10 cellular contexts compared by ENCODE assay signal in the genomic region with DNA sequence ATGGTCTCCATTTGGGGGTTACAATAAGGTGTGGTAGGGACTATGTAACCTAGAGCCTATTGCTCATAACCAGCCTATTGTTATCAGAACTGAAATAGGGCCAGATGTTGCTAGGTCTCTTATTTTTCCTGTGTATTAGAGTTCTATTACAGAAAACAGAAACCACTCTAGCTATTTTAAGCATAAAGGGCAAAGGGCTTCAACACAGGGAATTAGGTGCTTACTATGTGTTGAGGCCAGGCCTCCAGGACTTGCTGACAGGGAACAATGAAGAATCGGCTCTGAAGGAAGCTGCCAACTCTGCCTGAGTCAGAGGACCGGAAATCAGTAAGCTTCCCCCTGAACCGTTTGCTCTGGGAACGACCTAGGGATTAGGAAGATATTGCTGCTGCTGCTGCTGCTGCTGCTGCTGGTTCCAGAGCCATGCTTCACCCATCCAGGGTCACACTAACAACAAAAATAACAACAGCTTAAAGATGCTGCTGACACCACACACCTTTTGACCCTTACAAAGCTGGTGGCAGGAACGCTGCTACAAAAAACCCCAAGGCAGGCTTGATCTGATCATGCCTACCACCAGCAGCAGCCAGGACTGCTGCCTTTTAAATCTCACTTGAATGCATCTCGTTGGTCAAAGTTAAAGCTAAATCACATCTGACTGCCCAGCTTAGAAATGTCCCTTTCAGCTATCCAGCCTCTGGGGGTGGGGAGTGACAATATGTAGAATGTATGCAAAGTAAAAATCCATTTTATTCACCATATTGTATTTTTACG.
A peak's percentile ranks its signal among the peaks of the same experiment; 100 is the strongest.
DNase-seq lines count a peak whose midpoint lies in the region; ATAC-seq, FAIRE-seq and TF ChIP-seq lines count a peak whose summit lies in the region.
"Had no signal": no experiment of that assay in that cellular context is flagged by ENCODE, and none has a peak within 500 bp of the region (broad histone marks: within the 10 kb centered on the region; RNA-seq: fewer than 3 reads in every experiment).

No MANE protein-coding gene starts in this region.

- TF ChIP-seq CTCF in cardiac fibroblast (IDR thresholded peaks at IDR 0.05; ENCODE audit: low read depth, low read length), result no peak

- ATAC-seq in stimulated activated effector memory CD8-positive, alpha-beta T cell treated with anti-CD3 and anti-CD28 coated beads, Interleukin-12 subunit alpha, Interleukin-12 subunit beta, amount 100 ng/mL, for 72 hours, result no peak

- no peaks in the 10 kb centered on the region for H3K36me3 Mint-ChIP-seq in stimulated activated effector memory CD8-positive, alpha-beta T cell treated with anti-CD3 and anti-CD28 coated beads, Interleukin-12 subunit alpha, Interleukin-12 subunit beta, amount 100 ng/mL, for 72 hours
- H3K36me3 Mint-ChIP-seq: activated naive CD8-positive, alpha-beta T cell treated with anti-CD3 and anti-CD28 coated beads for 36 hours had no signal

- no peak overlapping the region for H3K27ac Mint-ChIP-seq in stimulated activated effector memory CD8-positive, alpha-beta T cell treated with anti-CD3 and anti-CD28 coated beads, Interleukin-12 subunit alpha, Interleukin-12 subunit beta, amount 100 ng/mL, for 72 hours
- H3K27ac Mint-ChIP-seq: activated naive CD8-positive, alpha-beta T cell treated with anti-CD3 and anti-CD28 coated beads for 36 hours had no signal

- no peak overlapping the region for H3K4me3 Mint-ChIP-seq in stimulated activated effector memory CD8-positive, alpha-beta T cell treated with anti-CD3 and anti-CD28 coated beads, Interleukin-12 subunit alpha, Interleukin-12 subunit beta, amount 100 ng/mL, for 72 hours
- H3K4me3 Mint-ChIP-seq: activated naive CD8-positive, alpha-beta T cell treated with anti-CD3 and anti-CD28 coated beads for 36 hours had no signal

- in situ Hi-C loops in KBM-7 (cut with MboI; ENCODE audit: low pct_unique_long_range_greater_than_20kb, low sequenced_read_pairs), result no loop called here

- no peak overlapping the region for H3K4me3 ChIP-seq in cardiac fibroblast (replicated peaks in 1 of 2; ENCODE audit: low read depth in 2 of 2, low read length in 2 of 2)

- FAIRE-seq in urothelium cell line (lab: Jason Lieb, UNC), result no peak
- FAIRE-seq: GM18507 had no signal

- DNase-seq in KBM-7 (peak; percentile 9), cardiac fibroblast (ENCODE audit: low read depth in 2 of 2) (peak; percentile 95 to 96), iris pigment epithelial cell (ENCODE audit: low read depth) (peak; percentile 96), urothelium cell line (ENCODE audit: low spot score) (peak; percentile 67), NK-92 (lab: John Stamatoyannopoulos, UW; ENCODE audit: unreplicated experiment) (no peak)
- no peak for DNase-seq in effector CD8-positive, alpha-beta T cell (lab: John Stamatoyannopoulos, UW)
- DNase-seq in stimulated activated effector memory CD8-positive, alpha-beta T cell treated with anti-CD3 and anti-CD28 coated beads, Interleukin-12 subunit alpha, Interleukin-12 subunit beta, amount 100 ng/mL, for 72 hours (ENCODE audit: low spot score in 2 of 2), result no peak
- DNase-seq: activated naive CD8-positive, alpha-beta T cell treated with anti-CD3 and anti-CD28 coated beads for 36 hours; MV-4-11 had no signal

- no peaks in the 10 kb centered on the region for H3K4me1 Mint-ChIP-seq in stimulated activated effector memory CD8-positive, alpha-beta T cell treated with anti-CD3 and anti-CD28 coated beads, Interleukin-12 subunit alpha, Interleukin-12 subunit beta, amount 100 ng/mL, for 72 hours
- H3K4me1 Mint-ChIP-seq: activated naive CD8-positive, alpha-beta T cell treated with anti-CD3 and anti-CD28 coated beads for 36 hours had no signal

- H3K9me3 Mint-ChIP-seq in stimulated activated effector memory CD8-positive, alpha-beta T cell treated with anti-CD3 and anti-CD28 coated beads, Interleukin-12 subunit alpha, Interleukin-12 subunit beta, amount 100 ng/mL, for 72 hours, result peaks cover 14% of the 10 kb centered on the region
- H3K9me3 Mint-ChIP-seq: activated naive CD8-positive, alpha-beta T cell treated with anti-CD3 and anti-CD28 coated beads for 36 hours had no signal

Comparison
In these comparisons a context has a peak if more than half of its experiments do, and no peak if none do; other contexts are left out.
1. DNase-seq: peak in KBM-7 (single experiment), cardiac fibroblast (2 of 2), iris pigment epithelial cell (single experiment) and urothelium cell line (single experiment); none in effector CD8-positive, alpha-beta T cell (single experiment), stimulated activated effector memory CD8-positive, alpha-beta T cell treated with anti-CD3 and anti-CD28 coated beads, Interleukin-12 subunit alpha, Interleukin-12 subunit beta, amount 100 ng/mL, for 72 hours (0 of 2) and NK-92 (single experiment).